ENCODE assay signal across 26 cellular contexts in the genomic region with DNA sequence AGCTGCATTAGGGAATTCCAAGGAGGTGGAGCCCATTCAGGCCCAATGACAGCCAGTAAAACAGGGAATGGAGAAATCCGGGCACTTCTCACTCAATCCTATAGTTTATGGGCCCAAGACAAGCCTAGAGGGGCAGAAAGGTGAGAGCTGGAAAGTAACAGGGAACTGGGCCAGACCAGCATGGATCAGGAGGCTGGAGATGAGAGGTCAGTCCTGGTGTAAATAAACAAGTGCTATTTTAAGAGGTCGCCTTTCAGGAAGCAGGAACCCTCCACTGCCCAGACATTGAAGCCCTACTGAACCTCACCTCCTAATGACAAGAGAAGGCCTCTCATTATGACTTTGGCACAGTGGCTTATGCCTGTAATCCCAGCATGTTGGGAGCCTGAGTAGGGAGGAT. TPM values are rescaled to one million over a fixed set of nuclear protein-coding genes. Genes with fewer than 3 reads are reported as not detected.
"Had no signal": no experiment of that assay in that cellular context is flagged by ENCODE, and none has a peak within 500 bp of the region (broad histone marks: within the 10 kb centered on the region; RNA-seq: fewer than 3 reads in every experiment).

No MANE protein-coding gene starts in this region.

- H3K27me3 ChIP-seq: adrenal gland had no signal

- ATAC-seq: activated T-helper 17 cell treated with anti-CD3 and anti-CD28 coated beads, Interleukin-2, amount 50 U/mL, for 72 hours; K562; PC-3 had no signal

- H3K36me3 Mint-ChIP-seq: activated naive CD8-positive, alpha-beta T cell treated with anti-CD3 and anti-CD28 coated beads, Interleukin-2, amount 10 ng/mL, durations not matched to agents 7 days and 5 days had no signal

- H3K4me1 ChIP-seq: adrenal gland had no signal

- H3K36me3 ChIP-seq: adrenal gland had no signal

- H3K4me3 Mint-ChIP-seq: activated CD4-positive, alpha-beta memory T cell treated with anti-CD3 and anti-CD28 coated beads, Interleukin-2, amount 10 ng/mL, durations not matched to agents 7 days and 5 days; activated naive CD8-positive, alpha-beta T cell treated with anti-CD3 and anti-CD28 coated beads, Interleukin-2, amount 10 ng/mL, durations not matched to agents 7 days and 5 days; activated T-helper 17 cell treated with anti-CD3 and anti-CD28 coated beads, Interleukin-2, amount 50 U/mL, for 72 hours had no signal

- H3K27ac ChIP-seq: adrenal gland, VCaP had no signal

- H3K27ac Mint-ChIP-seq: activated CD4-positive, alpha-beta memory T cell treated with anti-CD3 and anti-CD28 coated beads, Interleukin-2, amount 10 ng/mL, durations not matched to agents 7 days and 5 days; activated naive CD8-positive, alpha-beta T cell treated with anti-CD3 and anti-CD28 coated beads, Interleukin-2, amount 10 ng/mL, durations not matched to agents 7 days and 5 days; activated T-helper 17 cell treated with anti-CD3 and anti-CD28 coated beads, Interleukin-2, amount 50 U/mL, for 72 hours had no signal

- DNase-seq: activated CD4-positive, alpha-beta memory T cell treated with anti-CD3 and anti-CD28 coated beads, Interleukin-2, amount 10 ng/mL, durations not matched to agents 7 days and 5 days; activated CD4-positive, alpha-beta T cell treated with anti-CD3 and anti-CD28 coated beads, Interleukin-2, amount 50 U/mL, for 1 hour; activated CD4-positive, CD25-positive, alpha-beta regulatory T cell; activated naive CD4-positive, alpha-beta T cell treated with anti-CD3 and anti-CD28 coated beads, Interleukin-2, amount 50 U/mL, for 16 hours; activated naive CD8-positive, alpha-beta T cell treated with anti-CD3 and anti-CD28 coated beads, Interleukin-2, amount 10 ng/mL, durations not matched to agents 7 days and 5 days; activated T-cell treated with anti-CD3 and anti-CD28 coated beads for 4 hours; activated T-cell treated with anti-CD3 and anti-CD28 coated beads, Interleukin-2, amount 50 U/mL, for 48 hours; adrenal gland; anterior cingulate cortex; Karpas-422; NCI-H1105 treated with DMSO at 0.1 percent for 48 hours; NCI-H1436 treated with DMSO at 0.1 percent for 48 hours; NCI-H187; NCI-H2081; NCI-H510A treated with DMSO at 0.1 percent for 48 hours; NCI-H69; NK-92 treated with Interleukin-12 subunit alpha and Interleukin-12 subunit beta, amount 100 ng/mL, for 24 hours; PC-3; SHP77 treated with DMSO at 0.1 percent for 48 hours; T-helper 1 cell had no signal

- H3K4me3 ChIP-seq: adrenal gland, K562 had no signal

- H3K9me3 Mint-ChIP-seq: activated CD4-positive, alpha-beta memory T cell treated with anti-CD3 and anti-CD28 coated beads, Interleukin-2, amount 10 ng/mL, durations not matched to agents 7 days and 5 days; activated naive CD8-positive, alpha-beta T cell treated with anti-CD3 and anti-CD28 coated beads, Interleukin-2, amount 10 ng/mL, durations not matched to agents 7 days and 5 days; activated T-helper 17 cell treated with anti-CD3 and anti-CD28 coated beads, Interleukin-2, amount 50 U/mL, for 72 hours had no signal

- H3K9me3 ChIP-seq: adrenal gland had no signal

- H3K4me1 Mint-ChIP-seq: activated CD4-positive, alpha-beta memory T cell treated with anti-CD3 and anti-CD28 coated beads, Interleukin-2, amount 10 ng/mL, durations not matched to agents 7 days and 5 days; activated naive CD8-positive, alpha-beta T cell treated with anti-CD3 and anti-CD28 coated beads, Interleukin-2, amount 10 ng/mL, durations not matched to agents 7 days and 5 days; activated T-helper 17 cell treated with anti-CD3 and anti-CD28 coated beads, Interleukin-2, amount 50 U/mL, for 72 hours had no signal

RNA-seq across cellular contexts. Expression of a gene that starts 57.2 kb away (rescaled TPM):
- total RNA-seq: activated CD4-positive, alpha-beta memory T cell treated with anti-CD3 and anti-CD28 coated beads, Interleukin-2, amount 10 ng/mL, durations not matched to agents 7 days and 5 days; activated CD8-positive, alpha-beta memory T cell treated with anti-CD3 and anti-CD28 coated beads for 36 hours; activated naive CD8-positive, alpha-beta T cell treated with anti-CD3 and anti-CD28 coated beads, Interleukin-2, amount 10 ng/mL, durations not matched to agents 7 days and 5 days; cardiac septum; K562; PC-3; T-helper 2 cell treated with Interferon-gamma antibody and Interleukin-4, amounts not matched to agents 100 ng/mL and 5 ng/mL, for 36 hours had no signal
